7 cellular contexts compared by ENCODE assay signal in genomic region chr7:108497082-108497725, GRCh38. TPM values are rescaled to one million over a fixed set of nuclear protein-coding genes. Genes with fewer than 3 reads are reported as not detected.
DNase-seq lines count a peak whose midpoint lies in the region; ATAC-seq and TF ChIP-seq lines count a peak whose summit lies in the region.

No MANE protein-coding gene starts in this region.

- POLR2A ChIA-PET in HEK293T (lab: Yijun Ruan, JAX): interaction anchor here (1.2 kb wide), 1 partner anchor 28 kb away, joined by 3 read pairs; no protein-coding TSS in a partner anchor

- DNase-seq in GM10266 (ENCODE audit: extremely low spot score) (peak; percentile 45), HEK293T (ENCODE audit: extremely low spot score) (peak; percentile 44), NCI-H1105 treated with DMSO at 0.1 percent for 48 hours (lab: John Stamatoyannopoulos, UW) (peak; percentile 63), SKM-1 treated with dmso at 0.1 percent for 144 hours (lab: John Stamatoyannopoulos, UW; ENCODE audit: unreplicated experiment) (peak; percentile 59), cardiac fibroblast (ENCODE audit: low read depth in 2 of 2) (peak; percentile 69 to 73), left lobe of liver (ENCODE audit: low spot score) (no peak)
- peak; percentile 70 for DNase-seq in stimulated activated CD8-positive, alpha-beta memory T cell treated with anti-CD3 and anti-CD28 coated beads, Interleukin-4, amount 100 ng/mL, for 48 hours

- TF ChIP-seq CTCF in GM10266 (IDR thresholded peaks at IDR 0.05; ENCODE audit: control insufficient read depth, insufficient read depth, low read depth, missing control alignments) (peak; percentile 82), cardiac fibroblast (IDR thresholded peaks at IDR 0.05; ENCODE audit: low read depth, low read length) (peak; percentile 77)

- ATAC-seq in left lobe of liver: peak; percentile 87

- H3K4me3 ChIP-seq in cardiac fibroblast (replicated peaks in 1 of 2; ENCODE audit: low read depth in 2 of 2, low read length in 2 of 2): no peak overlapping the region

- CTCF ChIA-PET in HEK293T (lab: Yijun Ruan, JAX): interaction anchor here (0.6 to 1.4 kb wide), 9 partner anchors 11 to 325 kb away, joined by 3 to 4 read pairs (median 3); partner anchors contain the start of gene PNPLA8

TF ChIP-seq in HEK293T, 16 proteins besides CTCF, POLR2A, EP300 and RAD21:
- no peak for TF ChIP-seq SUZ12 (IDR thresholded peaks at IDR 0.05)
- no peak for TF ChIP-seq SP1 (IDR thresholded peaks at IDR 0.05)
- no peak for TF ChIP-seq L3MBTL2 (conservative IDR thresholded peaks at IDR 0.05)
- TF ChIP-seq FOXA1 (IDR thresholded peaks at IDR 0.05): no peak
- no peak for TF ChIP-seq TARDBP (IDR thresholded peaks at IDR 0.05)
- TF ChIP-seq FOXK2 (IDR thresholded peaks at IDR 0.05): no peak
- TF ChIP-seq NFRKB (IDR thresholded peaks at IDR 0.05): no peak
- TF ChIP-seq PKNOX1 (IDR thresholded peaks at IDR 0.05): no peak
- no peak for TF ChIP-seq CTBP1 (IDR thresholded peaks at IDR 0.05; ENCODE audit: borderline replicate concordance)
- no peak for TF ChIP-seq LEF1 (IDR thresholded peaks at IDR 0.05; ENCODE audit: borderline replicate concordance)
- no peak for TF ChIP-seq FOXM1 (IDR thresholded peaks at IDR 0.05; ENCODE audit: borderline replicate concordance)

RNA-seq across cellular contexts. Expression of gene PNPLA8, which starts 28.7 kb away (rescaled TPM):
- 12.9 TPM for total RNA-seq in left lobe of liver

RNA-seq across cellular contexts. Expression of gene NRCAM, which starts 41.0 kb away (rescaled TPM):
- 1.1 TPM for total RNA-seq in left lobe of liver
